23 cellular contexts compared by ENCODE assay signal in the genomic region with DNA sequence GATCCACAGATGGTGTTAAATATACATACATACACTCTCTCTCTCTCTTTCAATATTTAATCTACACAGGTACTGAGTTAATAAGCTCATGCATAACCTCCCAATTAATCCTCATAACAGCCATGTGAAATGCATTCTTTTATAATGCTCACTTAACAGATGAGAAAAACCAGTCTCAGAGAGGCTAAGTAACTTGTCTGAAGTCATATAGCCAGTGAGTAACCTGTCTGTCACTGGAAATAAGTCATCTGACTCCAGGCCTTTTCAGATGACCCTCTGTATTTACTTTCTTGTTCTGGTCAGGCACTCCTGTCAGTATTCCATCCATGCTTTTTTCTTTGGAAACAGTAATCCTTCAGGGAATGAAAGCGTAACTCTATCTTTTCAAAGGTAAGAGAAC.
"Had no signal": no experiment of that assay in that cellular context is flagged by ENCODE, and none has a peak within 500 bp of the region (broad histone marks: within the 10 kb centered on the region; RNA-seq: fewer than 3 reads in every experiment).

No MANE protein-coding gene starts in this region.

- H3K9me3 ChIP-seq: breast epithelium, colonic mucosa, pancreas, psoas muscle, thyroid gland, upper lobe of right lung had no signal

- H3K27ac ChIP-seq: breast epithelium, colonic mucosa, dorsolateral prefrontal cortex, pancreas, psoas muscle, thyroid gland, upper lobe of right lung had no signal

- H3K4me3 ChIP-seq: breast epithelium, colonic mucosa, dorsolateral prefrontal cortex, pancreas, psoas muscle, thyroid gland, upper lobe of right lung had no signal

- H3K27me3 ChIP-seq: breast epithelium, colonic mucosa, dorsolateral prefrontal cortex, pancreas, thyroid gland, upper lobe of right lung had no signal

- DNase-seq: activated CD4-positive, alpha-beta T cell treated with anti-CD3 and anti-CD28 coated beads for 4 hours; activated CD4-positive, alpha-beta T cell treated with anti-CD3 and anti-CD28 coated beads, Interleukin-2, amount 50 U/mL, for 48 hours; activated CD4-positive, CD25-positive, alpha-beta regulatory T cell; activated CD8-positive, alpha-beta memory T cell treated with anti-CD3 and anti-CD28 coated beads, Interleukin-2, amount 50 U/mL, for 48 hours; activated naive CD4-positive, alpha-beta T cell treated with anti-CD3 and anti-CD28 coated beads for 36 hours; activated naive CD8-positive, alpha-beta T cell treated with anti-CD3 and anti-CD28 coated beads, Interleukin-2, amount 10 ng/mL, durations not matched to agents 7 days and 5 days; activated T-cell treated with anti-CD3 and anti-CD28 coated beads, Interleukin-2, amount 50 U/mL, for 4 hours; amniotic stem cell; colonic mucosa; dorsolateral prefrontal cortex; effector memory CD8-positive, alpha-beta T cell; immature natural killer cell; mesenchymal stem cell; pancreas; psoas muscle; right cardiac atrium; stimulated activated CD4-positive, alpha-beta T cell treated with anti-CD3 and anti-CD28 coated beads, Interleukin-1b, Interleukin-23, amount 100 ng/mL, for 48 hours; substantia nigra; T-helper 17 cell; thyroid gland; upper lobe of right lung had no signal

- H3K36me3 ChIP-seq: breast epithelium, colonic mucosa, pancreas, thyroid gland, upper lobe of right lung had no signal

- ATAC-seq: activated T-cell treated with anti-CD3 and anti-CD28 coated beads, Interleukin-2, amount 50 U/mL, for 4 hours; effector memory CD8-positive, alpha-beta T cell; pancreas; psoas muscle; right cardiac atrium; T-helper 17 cell; upper lobe of right lung had no signal

- FAIRE-seq: endothelial cell of umbilical vein, pancreas had no signal

- H3K4me1 ChIP-seq: breast epithelium, colonic mucosa, pancreas, psoas muscle, thyroid gland, upper lobe of right lung had no signal
